Comparison of ENCODE assay signal across 8 cellular contexts in the genomic region with DNA sequence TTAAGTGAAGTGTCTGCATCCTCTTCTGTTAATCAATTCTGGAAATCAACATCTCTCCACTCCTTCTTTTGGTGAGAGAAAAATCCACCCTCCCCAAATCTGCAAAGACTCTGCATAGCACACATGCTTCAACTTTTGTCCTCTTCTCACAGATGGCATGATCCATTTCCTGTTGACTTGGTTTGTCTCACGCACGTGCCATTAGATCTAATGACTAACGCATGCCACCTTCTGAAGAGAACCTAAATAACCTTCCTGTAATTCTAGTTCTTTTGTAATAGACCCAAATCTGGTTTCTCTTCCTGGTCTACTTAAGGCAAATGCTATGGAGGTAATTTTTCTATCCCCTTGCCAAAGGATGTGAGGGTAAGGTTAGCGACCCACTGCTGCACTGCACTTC. TPM values are rescaled to one million over a fixed set of nuclear protein-coding genes. Genes with fewer than 3 reads are reported as not detected.
DNase-seq lines count a peak whose midpoint lies in the region; ATAC-seq, FAIRE-seq and TF ChIP-seq lines count a peak whose summit lies in the region.

No MANE protein-coding gene starts in this region.

- H3K79me1 ChIP-seq in H1 (ENCODE audit: low read depth, low read length) = no peaks in the 10 kb centered on the region

- no peak for TF ChIP-seq EP300 in H1 (IDR thresholded peaks at IDR 0.05; ENCODE audit: borderline replicate concordance in 1 of 2, low read depth in 2 of 2, low read length in 2 of 2)

- no peak overlapping the region for H3K4me2 ChIP-seq in GM23338
- H3K4me2 ChIP-seq in OCI-LY7 (ENCODE audit: low read length) = peak overlapping the region; percentile 53
- no peak overlapping the region for H3K4me2 ChIP-seq in H1 (ENCODE audit: insufficient read depth in 1 of 2, low read depth in 2 of 2, low read length in 2 of 2)

- no peak overlapping the region for H2BK120ac ChIP-seq in H1 (replicated peaks; ENCODE audit: low read depth, low read length)

- H3K4me3 ChIP-seq in GM12864 (ENCODE audit: low read depth, low read length) (no peak overlapping the region), GM23338 (no peak overlapping the region), OCI-LY7 (ENCODE audit: low read depth, low read length, poor library complexity, severe bottlenecking) (no peak overlapping the region), H1 (ENCODE audit: extremely low read depth in 1 of 4, insufficient read depth in 2 of 4, low read depth in 3 of 4, low read length in 4 of 4) (no peak overlapping the region), thyroid gland (replicated peaks in 1 of 3) (no peak overlapping the region)

- no peak overlapping the region for H4K5ac ChIP-seq in H1 (ENCODE audit: insufficient read length, low read depth, low read length)

- no peak overlapping the region for H2BK15ac ChIP-seq in H1 (ENCODE audit: low read length)

- peak overlapping the region; percentile 65; the same call in 1 of the 2 replicates for H3K27ac Mint-ChIP-seq in GM23338
- H3K27ac Mint-ChIP-seq in endothelial cell (ENCODE audit: unreplicated experiment) = no peak overlapping the region

- H3K9me3 ChIP-seq in OCI-LY7 (ENCODE audit: low read length) (no peaks in the 10 kb centered on the region), H1 (ENCODE audit: insufficient read depth in 2 of 2, low read depth in 1 of 2, low read length in 1 of 2) (no peaks in the 10 kb centered on the region), thyroid gland (no peaks in the 10 kb centered on the region)

- POLR2A ChIA-PET in OCI-LY7 (lab: Charles Lee) = interaction anchor here (0.6 to 3.5 kb wide), 10 partner anchors 21 to 647 kb away, joined by 3 to 43 read pairs (median 3); a partner anchor contains a TSS
- POLR2A ChIA-PET in H1 (lab: Charles Lee; ENCODE audit: partially characterized antibody) = no interaction called here

- no peak overlapping the region for H3K27ac ChIP-seq in GM23338 (ENCODE audit: low read depth)
- H3K27ac ChIP-seq in OCI-LY7 (ENCODE audit: low read depth, low read length, poor library complexity, severe bottlenecking) = peak overlapping the region; percentile 65
- no peak overlapping the region for H3K27ac ChIP-seq in H1 (ENCODE audit: low read depth, low read length)
- H3K27ac ChIP-seq in thyroid gland = peak overlapping the region in 1 of 3 donors; percentile 20

- H3K23ac ChIP-seq in H1 (ENCODE audit: insufficient read length) = no peak overlapping the region

- H3K4me1 Mint-ChIP-seq in GM23338 = peaks cover 18% of the 10 kb centered on the region
- peaks cover 20% of the 10 kb centered on the region for H3K4me1 Mint-ChIP-seq in endothelial cell (ENCODE audit: unreplicated experiment)

- H2AFZ ChIP-seq in GM23338 (peak overlapping the region; percentile 5; the same call in 1 of the 2 replicates), OCI-LY7 (ENCODE audit: low read length) (peak overlapping the region; percentile 92), H1 (ENCODE audit: low read length) (peak overlapping the region; percentile 35; the same call in 1 of the 2 replicates)

- no peak overlapping the region for H2BK5ac ChIP-seq in H1 (ENCODE audit: low read depth, low read length)

- no peaks in the 10 kb centered on the region for H3F3A ChIP-seq in GM23338 (replicated peaks; ENCODE audit: low read depth)

- no peak overlapping the region for H4K8ac ChIP-seq in H1 (ENCODE audit: extremely low read depth, insufficient read depth, low read length)

- no peak overlapping the region for H3K56ac ChIP-seq in H1 (replicated peaks; ENCODE audit: insufficient read length, low read depth, low read length)

- CTCF ChIA-PET in OCI-LY7 (lab: Charles Lee; ENCODE audit: unreplicated experiment) = interaction anchor here (3.1 kb wide), 1 partner anchor 473 kb away, joined by 10 read pairs; no protein-coding TSS in a partner anchor
- CTCF ChIA-PET in H1 (lab: Charles Lee; ENCODE audit: partially characterized antibody) = interaction anchor here (0.9 to 1.5 kb wide), 2 partner anchors 135 to 474 kb away, joined by 4 read pairs; no protein-coding TSS in a partner anchor

- DNase-seq in GM12864 (ENCODE audit: low read depth) (peak; percentile 51), GM23338 (ENCODE audit: low spot score) (no peak), OCI-LY7 (ENCODE audit: low spot score) (peak; percentile 95), H1 (ENCODE audit: low read depth in 1 of 2, low spot score in 2 of 2) (no peak), thyroid gland (no peak), inferior parietal cortex (ENCODE audit: extremely low spot score) (no peak), endothelial cell (ENCODE audit: low spot score) (no peak)

- FAIRE-seq in H1 (lab: Jason Lieb, UNC) = no peak

- ATAC-seq in GM23338 = no peak
- ATAC-seq in GM21360 (IDR thresholded peaks at IDR 0.05; ENCODE audit: unreplicated experiment) = no peak

- H3K4me3 Mint-ChIP-seq in GM23338 (no peak overlapping the region), endothelial cell (ENCODE audit: unreplicated experiment) (no peak overlapping the region)

- peaks cover 24% of the 10 kb centered on the region for H3K4me1 ChIP-seq in GM23338 (ENCODE audit: insufficient read depth)
- peaks cover 65% of the 10 kb centered on the region for H3K4me1 ChIP-seq in OCI-LY7 (ENCODE audit: insufficient read depth, low read length, poor library complexity, severe bottlenecking)
- peaks cover 0 to 6% (median 1%) of the 10 kb centered on the region in 4 experiments; a peak in 4 of 7 replicates for H3K4me1 ChIP-seq in H1 (replicated peaks in 1 of 4; ENCODE audit: control insufficient read depth in 3 of 4, insufficient read depth in 4 of 4, low read length in 3 of 4)
- peaks cover 0 to 34% of the 10 kb centered on the region in 2 donors for H3K4me1 ChIP-seq in thyroid gland

- no peaks in the 10 kb centered on the region for H3K79me2 ChIP-seq in GM23338 (replicated peaks; ENCODE audit: insufficient read depth)
- H3K79me2 ChIP-seq in OCI-LY7 (ENCODE audit: insufficient read depth, low read depth, low read length) = no peaks in the 10 kb centered on the region
- H3K79me2 ChIP-seq in H1 (ENCODE audit: control insufficient read depth in 1 of 2, insufficient read depth in 2 of 2, low read length in 2 of 2) = no peaks in the 10 kb centered on the region

- H2BK12ac ChIP-seq in H1 (ENCODE audit: low read depth, low read length) = no peak overlapping the region

- H3K36me3 ChIP-seq in GM23338 (ENCODE audit: insufficient read depth) = no peaks in the 10 kb centered on the region
- no peaks in the 10 kb centered on the region; the same call in 1 of the 2 replicates for H3K36me3 ChIP-seq in OCI-LY7 (ENCODE audit: insufficient read depth, low read length)
- H3K36me3 ChIP-seq in H1 (ENCODE audit: control insufficient read depth in 2 of 4, insufficient read depth in 4 of 4, low read length in 3 of 4) = no peaks in the 10 kb centered on the region
- H3K36me3 ChIP-seq in thyroid gland = no peaks in the 10 kb centered on the region

- no peaks in the 10 kb centered on the region for H3K23me2 ChIP-seq in H1 (ENCODE audit: low read depth, low read length)

- no peak overlapping the region for H3K18ac ChIP-seq in H1 (ENCODE audit: extremely low read depth, low read length)

- H3K36me3 Mint-ChIP-seq in GM23338 (ENCODE audit: low read depth) (no peaks in the 10 kb centered on the region; the same call in 2 of the 3 replicates), endothelial cell (ENCODE audit: low read depth, unreplicated experiment) (no peaks in the 10 kb centered on the region)

- H4K91ac ChIP-seq in H1 (replicated peaks; ENCODE audit: insufficient read length, low read length) = no peak overlapping the region

- intact Hi-C loops in OCI-LY7 (cut with micrococcal nuclease; ENCODE audit: unreplicated experiment) = loop anchor here (1.0 to 5.0 kb wide), 5 partner anchors 52 to 399 kb away; no protein-coding TSS in a partner anchor
- intact Hi-C loops in thyroid gland (cut with DNase I) = loop anchor here (10.0 kb wide), 1 partner anchor 45 kb away; no protein-coding TSS in a partner anchor

- no peak for TF ChIP-seq RAD21 in H1 (IDR thresholded peaks at IDR 0.05 in 1 of 2, conservative IDR thresholded peaks at IDR 0.05 in 1 of 2; ENCODE audit: low read depth in 2 of 2, low read length in 2 of 2)

- H3K27me3 ChIP-seq in GM23338 (ENCODE audit: insufficient read depth) (no peaks in the 10 kb centered on the region), H1 (replicated peaks in 1 of 4; ENCODE audit: control insufficient read depth in 3 of 4, extremely low read depth in 1 of 4, insufficient read depth in 3 of 4, low read length in 3 of 4) (no peaks in the 10 kb centered on the region), thyroid gland (no peaks in the 10 kb centered on the region)

- no peak overlapping the region for H2BK20ac ChIP-seq in H1 (ENCODE audit: low read length)

- BruUV-seq in OCI-LY7 (replicated peaks; lab: Mats Ljungman, UMichigan) = no TSS peak

- no peak overlapping the region for H2AK5ac ChIP-seq in H1 (ENCODE audit: low read depth, low read length)

- H3K14ac ChIP-seq in H1 (ENCODE audit: insufficient read length) = no peak overlapping the region

- H3K9me2 ChIP-seq in GM23338 (ENCODE audit: insufficient read depth) (no peaks in the 10 kb centered on the region), OCI-LY7 (ENCODE audit: insufficient read depth, low read length) (no peaks in the 10 kb centered on the region)

- H4K20me1 ChIP-seq in GM23338 (replicated peaks; ENCODE audit: insufficient read depth) (no peaks in the 10 kb centered on the region), OCI-LY7 (ENCODE audit: insufficient read depth, low read length) (no peaks in the 10 kb centered on the region), H1 (replicated peaks in 1 of 2; ENCODE audit: control insufficient read depth in 1 of 2, insufficient read depth in 2 of 2, low read length in 2 of 2) (no peaks in the 10 kb centered on the region)

- TF ChIP-seq POLR2A in H1 (IDR thresholded peaks at IDR 0.05; ENCODE audit: control extremely low read depth in 1 of 2, low read depth in 2 of 2, low read length in 2 of 2) (no peak), thyroid gland (IDR thresholded peaks at IDR 0.05) (no peak)

- H3K27me3 Mint-ChIP-seq in GM23338 (ENCODE audit: insufficient read depth, low read depth, poor library complexity) (peaks cover 1% of the 10 kb centered on the region), endothelial cell (ENCODE audit: unreplicated experiment) (no peaks in the 10 kb centered on the region)

- TF ChIP-seq CTCF in GM12864 (IDR thresholded peaks at IDR 0.05; ENCODE audit: low read depth, low read length, missing control alignments) (peak; percentile 5), GM23338 (conservative IDR thresholded peaks at IDR 0.05; ENCODE audit: low read depth in 2 of 2) (no peak), OCI-LY7 (conservative IDR thresholded peaks at IDR 0.05; ENCODE audit: low read length) (peak; percentile 76), H1 (IDR thresholded peaks at IDR 0.05; ENCODE audit: control extremely low read depth in 1 of 3, insufficient read depth in 1 of 3, low read depth in 1 of 3, low read length in 3 of 3) (no peak), thyroid gland (IDR thresholded peaks at IDR 0.05) (no peak), endothelial cell (IDR thresholded peaks at IDR 0.05; ENCODE audit: unreplicated experiment) (no peak)

- H3K9ac ChIP-seq in H1 (replicated peaks in 1 of 4; ENCODE audit: extremely low read depth in 1 of 4, low read depth in 3 of 4, low read length in 3 of 4) = no peak overlapping the region

- no peak overlapping the region for H3K4ac ChIP-seq in H1 (replicated peaks; ENCODE audit: insufficient read length, low read depth, low read length)

- 87% methylated on average over 4 of the region's 4 CpGs; no CpG with 5 or more reads in 1 of the 2 experiments for WGBS in H1 (ENCODE audit: extremely low coverage in 1 of 2, insufficient coverage in 1 of 2, insufficient read length in 1 of 2, insufficient replicate concordance in 2 of 2, low coverage in 1 of 2, low lambda C conversion rate in 2 of 2, missing lambda C conversion rate in 1 of 2), 2 experiments
- 73 to 83% methylated on average over 4 of the region's 4 CpGs for WGBS in thyroid gland, 2 donors

- H3K9me3 Mint-ChIP-seq in GM23338 (no peaks in the 10 kb centered on the region; the same call in 2 of the 3 replicates), endothelial cell (ENCODE audit: unreplicated experiment) (no peaks in the 10 kb centered on the region)

RNA-seq across cellular contexts. Expression of a gene that starts 51.0 kb away (rescaled TPM):
- total RNA-seq in GM23338 (2014; rRNA removed; shearing (Covaris generic)) = 12.4 and 14.0 TPM in 2 replicates
- polyA plus RNA-seq in GM23338 (2016; fragmentation: Nextera tagmentation; extraction: Ambion mirVana) (6.2 and 7.5 TPM in 2 replicates), H1 (2011; rRNA removed) (3.6 and 4.6 TPM in 2 replicates)
- total RNA-seq in OCI-LY7 (2014; rRNA removed; shearing (Covaris generic)) = 28.5 and 34.1 TPM in 2 replicates
- total RNA-seq in OCI-LY7 (2022) (96.8 and 103 TPM in 2 replicates), thyroid gland (100 to 1,000 TPM in 2 of 4 donors, 10 to 100 TPM in 2; 88.7 to 164 (median 117) TPM), endothelial cell (ENCODE audit: unreplicated experiment) (24.6 TPM)
- 7.9 and 8.6 TPM in 2 replicates for total RNA-seq in H1 (2021; fragmentation: NEBNext Ultra II Directional; extraction: Animal tissue kit (Norgen Biotek cat#: 25700))
- 6.4 TPM for polyA plus RNA-seq in H1 (2011; cell fraction: cytosol; rRNA removed)
- 4.5 TPM for polyA plus RNA-seq in H1 (2011; cell fraction: nucleus; rRNA removed)
- polyA plus RNA-seq in H1 (2012, experiment 1 of 2) = 3.5 to 6.9 TPM (median 5.7 TPM) in 4 replicates
- polyA plus RNA-seq in H1 (2012, experiment 2 of 2) = 0.50 TPM
- polyA plus RNA-seq in H1 (2013, experiment 1 of 2) = 5.8 TPM
- polyA plus RNA-seq in H1 (2013, experiment 2 of 2) = 5.2 TPM
- polyA minus RNA-seq in H1 (2011; rRNA and poly(A)+ RNA removed) = 10.1 and 13.5 TPM in 2 replicates
- polyA minus RNA-seq in H1 (2011; cell fraction: cytosol; rRNA and poly(A)+ RNA removed) = 11.7 TPM
- polyA minus RNA-seq in H1 (2011; cell fraction: nucleus; rRNA and poly(A)+ RNA removed) = 16.0 TPM

RNA-seq across cellular contexts. Expression of a gene that starts 60.0 kb away (rescaled TPM):
- 4.2 and 9.4 TPM in 2 replicates for total RNA-seq in GM23338 (2014; rRNA removed; shearing (Covaris generic))
- polyA plus RNA-seq in GM23338 (2016; fragmentation: Nextera tagmentation; extraction: Ambion mirVana) (3.9 and 4.3 TPM in 2 replicates), H1 (2011; rRNA removed) (0.47 and 0.65 TPM in 2 replicates)
- 0.25 and 0.28 TPM in 2 replicates for total RNA-seq in OCI-LY7 (2014; rRNA removed; shearing (Covaris generic))
- total RNA-seq in OCI-LY7 (2022) (0.15 and 0.52 TPM in 2 replicates), thyroid gland (not detected), endothelial cell (ENCODE audit: unreplicated experiment) (0.69 TPM)
- 6.1 and 6.4 TPM in 2 replicates for total RNA-seq in H1 (2021; fragmentation: NEBNext Ultra II Directional; extraction: Animal tissue kit (Norgen Biotek cat#: 25700))
- 1.1 TPM for polyA plus RNA-seq in H1 (2011; cell fraction: cytosol; rRNA removed)
- 2.0 TPM for polyA plus RNA-seq in H1 (2011; cell fraction: nucleus; rRNA removed)
- 1.4 to 3.0 TPM (median 1.8 TPM) in 4 replicates for polyA plus RNA-seq in H1 (2012, experiment 1 of 2)
- 0.12 TPM for polyA plus RNA-seq in H1 (2012, experiment 2 of 2)
- polyA plus RNA-seq in H1 (2013, experiment 1 of 2) = 11.2 TPM
- polyA plus RNA-seq in H1 (2013, experiment 2 of 2) = 10.6 TPM
- polyA minus RNA-seq in H1 (2011; rRNA and poly(A)+ RNA removed) = 4.4 and 5.0 TPM in 2 replicates
- 7.1 TPM for polyA minus RNA-seq in H1 (2011; cell fraction: cytosol; rRNA and poly(A)+ RNA removed)
- polyA minus RNA-seq in H1 (2011; cell fraction: nucleus; rRNA and poly(A)+ RNA removed) = 7.6 TPM

Comparison
In these comparisons a context has a peak if more than half of its experiments do, and no peak if none do; other contexts are left out.
1. DNase-seq: peak in GM12864 (single experiment) and OCI-LY7 (single experiment); none in GM23338 (single experiment), H1 (0 of 2), thyroid gland (0 of 2), inferior parietal cortex (single experiment) and endothelial cell (single experiment).
2. CTCF ChIP-seq: peak in GM12864 (single experiment) and OCI-LY7 (single experiment); none in GM23338 (0 of 2), H1 (0 of 3), thyroid gland (0 of 6) and endothelial cell (single experiment).
3. H2AFZ ChIP-seq: peak in every context shown above with its lines; median percentile 92 in OCI-LY7; 35 in H1; 5 in GM23338.